ENCODE assay signal across 8 cellular contexts in genomic region chr14:100375963-100376735, GRCh38. TPM values are rescaled to one million over a fixed set of nuclear protein-coding genes. Genes with fewer than 3 reads are reported as not detected.
A peak's percentile ranks its signal among the peaks of the same experiment; 100 is the strongest.
DNase-seq lines count a peak whose midpoint lies in the region; ATAC-seq and TF ChIP-seq lines count a peak whose summit lies in the region.

TSS of gene WDR25 (plus strand) at chr14:100376485.

- ATAC-seq in GM19324 (IDR thresholded peaks at IDR 0.05; ENCODE audit: low FRiP score, unreplicated experiment): peak; percentile 93
- peak; percentile 80 for ATAC-seq in HG03460 (IDR thresholded peaks at IDR 0.05; ENCODE audit: unreplicated experiment)

- POLR2A ChIA-PET in BJ (lab: Charles Lee): no interaction called here

- CTCF ChIA-PET in BJ (lab: Yijun Ruan, JAX): interaction anchor here (1.3 kb wide), 2 partner anchors 9 to 90 kb away, joined by 4 to 5 read pairs; no protein-coding TSS in a partner anchor

- H3K4me3 ChIP-seq in BJ (ENCODE audit: low read depth, low read length): peak within 1 kb of the TSS; percentile 78

- H3K27me3 ChIP-seq in BJ (ENCODE audit: control insufficient read depth, insufficient read depth, low read length): no peaks in the 10 kb centered on the region

- DNase-seq in BJ (ENCODE audit: low read depth) (peak; percentile 70), NCI-H524 treated with DMSO at 0.1 percent for 48 hours (lab: John Stamatoyannopoulos, UW) (peak; percentile 86), left kidney (ENCODE audit: low read depth, low spot score) (peak; percentile 98)
- DNase-seq in activated CD4-positive, alpha-beta T cell treated with anti-CD3 and anti-CD28 coated beads for 4 hours: peak; percentile 92 to 93
- DNase-seq in stimulated activated CD4-positive, alpha-beta T cell treated with anti-CD3 and anti-CD28 coated beads, Interleukin-1b, Interleukin-23, amount 100 ng/mL, for 48 hours: peak; percentile 94

- H3K27ac ChIP-seq in cingulate gyrus (ENCODE audit: low read depth, low read length): peak within 1 kb of the TSS; percentile 72

- peaks cover 1% of the 10 kb centered on the region; the same call in 1 of the 2 replicates for H3K36me3 ChIP-seq in BJ (ENCODE audit: control insufficient read depth, insufficient read depth, low read length)

- no peak for TF ChIP-seq CTCF in BJ (IDR thresholded peaks at IDR 0.05; ENCODE audit: insufficient read depth, low read depth, low read length)

RNA-seq across cellular contexts. Expression of gene WDR25, which starts in this region (rescaled TPM):
- 18.2 and 27.4 TPM in 2 replicates for polyA plus RNA-seq in BJ (2011; rRNA removed)
- 13.3 and 18.8 TPM in 2 replicates for polyA minus RNA-seq in BJ (2011; rRNA and poly(A)+ RNA removed)

Comparison
In these comparisons a context has a peak if more than half of its experiments do, and no peak if none do; other contexts are left out.
1. Peak in every context shown above with its lines: DNase-seq, ATAC-seq, H3K4me3 ChIP-seq and H3K27ac ChIP-seq.